ENCODE assay signal across 13 cellular contexts in the genomic region with DNA sequence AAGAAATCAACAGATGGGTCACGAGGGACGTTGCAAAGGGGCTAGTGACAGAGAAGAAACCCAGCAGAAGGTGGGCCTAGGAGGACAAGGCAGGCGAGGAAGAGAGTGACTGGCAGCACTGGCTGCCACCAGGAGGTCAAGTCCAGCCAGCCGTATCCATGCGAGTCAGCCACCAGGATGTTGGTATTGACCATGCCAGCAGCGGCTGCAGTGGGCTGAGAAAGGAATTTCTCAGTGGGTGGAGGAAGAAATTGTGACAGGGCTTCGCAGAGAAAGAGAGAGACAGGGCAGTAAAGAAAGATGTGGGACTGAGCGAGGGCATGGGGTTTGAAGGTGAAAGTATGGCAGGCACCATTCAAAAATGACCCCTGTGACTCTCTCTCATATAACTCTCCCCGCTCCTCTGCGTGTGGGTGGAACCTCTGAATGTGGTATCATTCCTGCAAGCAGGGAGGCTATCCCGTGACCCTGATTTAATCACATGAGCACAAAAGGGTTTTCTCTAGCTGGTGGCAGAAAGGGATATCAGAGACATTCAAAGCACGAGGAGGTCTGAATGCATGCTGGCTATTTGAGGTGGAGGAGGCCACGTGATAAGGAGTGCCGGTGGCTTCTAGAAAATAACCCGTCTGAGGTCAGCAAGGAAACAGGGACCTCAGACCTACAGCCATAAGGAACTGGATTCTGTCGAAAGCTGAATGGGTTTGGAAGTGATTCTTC. TPM values are rescaled to one million over a fixed set of nuclear protein-coding genes. Genes with fewer than 3 reads are reported as not detected.
DNase-seq lines count a peak whose midpoint lies in the region; ATAC-seq and TF ChIP-seq lines count a peak whose summit lies in the region.
"Had no signal": no experiment of that assay in that cellular context is flagged by ENCODE, and none has a peak within 500 bp of the region (broad histone marks: within the 10 kb centered on the region; RNA-seq: fewer than 3 reads in every experiment).

No MANE protein-coding gene starts in this region.

- H3F3A ChIP-seq in GM23248 (ENCODE audit: insufficient read depth), result 0 out of 2 replicates have a peak, but pooled peaks cover 11% of the 10 kb centered on the region
- H3F3A ChIP-seq in smooth muscle cell (ENCODE audit: low read depth), result no peaks in the 10 kb centered on the region

- H3K9me3 Mint-ChIP-seq in activated T-helper 2 cell treated with anti-CD3 and anti-CD28 coated beads, Interferon-gamma antibody, Interleukin-2, Interleukin-4, amounts not matched to agents 10 μg/mL and 5 μg/mL and 100 μg/mL, durations not matched to agents 14 hours and 24 hours and 36 hours, result no peaks in the 10 kb centered on the region
- H3K9me3 Mint-ChIP-seq: activated naive CD4-positive, alpha-beta T cell treated with anti-CD3 and anti-CD28 coated beads, Interleukin-2, amount 50 U/mL, for 24 hours had no signal

- 95 to 96% methylated on average over 16 of the region's 16 CpGs for WGBS in GM23248 (ENCODE audit: low coverage in 1 of 2, low lambda C conversion rate in 2 of 2, missing lambda C conversion rate in 2 of 2), 2 experiments
- WGBS in right cardiac atrium, result 67% methylated on average over 16 of the region's 16 CpGs
- WGBS in smooth muscle cell (ENCODE audit: low lambda C conversion rate), result 67% methylated on average over 16 of the region's 16 CpGs

- H3K27ac ChIP-seq in GM23248 (peak overlapping the region; percentile 60), right cardiac atrium (ENCODE audit: low read length) (peak overlapping the region; percentile 40), smooth muscle cell (ENCODE audit: low read depth) (peak overlapping the region; percentile 51), lower lobe of right lung (no peak overlapping the region), gastrocnemius medialis (no peak overlapping the region)

- intact Hi-C loops in activated T-helper 2 cell treated with anti-CD3 and anti-CD28 coated beads, Interferon-gamma antibody, Interleukin-2, Interleukin-4, amounts not matched to agents 10 μg/mL and 5 μg/mL and 100 μg/mL, durations not matched to agents 14 hours and 24 hours and 36 hours (cut with micrococcal nuclease), result no loop called here
- intact Hi-C loops in right cardiac atrium (cut with DNase I) (loop anchor here in 1 of 4 donors (10.0 kb wide), 1 partner anchor 637 kb away; a partner anchor contains a TSS), lower lobe of right lung (cut with DNase I) (no loop called here), gastrocnemius medialis (cut with DNase I; ENCODE audit: low total_unique reads) (no loop called here)

- no peaks in the 10 kb centered on the region for H3K4me1 Mint-ChIP-seq in activated T-helper 2 cell treated with anti-CD3 and anti-CD28 coated beads, Interferon-gamma antibody, Interleukin-2, Interleukin-4, amounts not matched to agents 10 μg/mL and 5 μg/mL and 100 μg/mL, durations not matched to agents 14 hours and 24 hours and 36 hours (ENCODE audit: low read depth)

- in situ Hi-C loops in GM23248 (cut with MboI), result no loop called here
- in situ Hi-C loops in gastrocnemius medialis (cut with MboI; ENCODE audit: low sequenced_read_pairs in 4 of 4), result no loop called here

- H2AFZ ChIP-seq in GM23248 (no peak overlapping the region), smooth muscle cell (ENCODE audit: low read depth) (no peak overlapping the region)
- H2AFZ ChIP-seq: GM23338 had no signal

- no peak for TF ChIP-seq CTCF in smooth muscle cell (IDR thresholded peaks at IDR 0.05; ENCODE audit: borderline replicate concordance, insufficient read depth, poor library complexity, severe bottlenecking)
- no peak for TF ChIP-seq CTCF in lower lobe of right lung (IDR thresholded peaks at IDR 0.05)
- TF ChIP-seq CTCF in gastrocnemius medialis (IDR thresholded peaks at IDR 0.05 in 4 of 5, conservative IDR thresholded peaks at IDR 0.05 in 1 of 5), result no peak

- H3K79me2 ChIP-seq in GM23248 (ENCODE audit: insufficient read depth), result no peaks in the 10 kb centered on the region
- no peaks in the 10 kb centered on the region for H3K79me2 ChIP-seq in smooth muscle cell (ENCODE audit: low read depth)

- H3K4me2 ChIP-seq in GM23248 (ENCODE audit: unreplicated experiment) (peak overlapping the region; percentile 12), smooth muscle cell (peak overlapping the region; percentile 8)
- H3K4me2 ChIP-seq: GM23338 had no signal

- H3K27ac Mint-ChIP-seq in activated T-helper 2 cell treated with anti-CD3 and anti-CD28 coated beads, Interferon-gamma antibody, Interleukin-2, Interleukin-4, amounts not matched to agents 10 μg/mL and 5 μg/mL and 100 μg/mL, durations not matched to agents 14 hours and 24 hours and 36 hours, result peak overlapping the region; percentile 0
- H3K27ac Mint-ChIP-seq: activated naive CD4-positive, alpha-beta T cell treated with anti-CD3 and anti-CD28 coated beads, Interleukin-2, amount 50 U/mL, for 24 hours had no signal

- TF ChIP-seq POLR2A in gastrocnemius medialis (IDR thresholded peaks at IDR 0.05), result no peak

- H3K36me3 Mint-ChIP-seq in activated T-helper 2 cell treated with anti-CD3 and anti-CD28 coated beads, Interferon-gamma antibody, Interleukin-2, Interleukin-4, amounts not matched to agents 10 μg/mL and 5 μg/mL and 100 μg/mL, durations not matched to agents 14 hours and 24 hours and 36 hours (ENCODE audit: low read depth), result peaks cover 77% of the 10 kb centered on the region

- H3K9ac ChIP-seq in GM23248 (peak overlapping the region; percentile 33; the same call in 1 of the 2 replicates), smooth muscle cell (ENCODE audit: low read depth) (no peak overlapping the region)

- no peaks in the 10 kb centered on the region for H4K20me1 ChIP-seq in GM23248 (ENCODE audit: insufficient read depth)
- H4K20me1 ChIP-seq in smooth muscle cell (ENCODE audit: low read depth), result no peaks in the 10 kb centered on the region

- H3K9me2 ChIP-seq in GM23248 (ENCODE audit: insufficient read depth), result no peaks in the 10 kb centered on the region

- no peak overlapping the region for H3K4me3 Mint-ChIP-seq in activated T-helper 2 cell treated with anti-CD3 and anti-CD28 coated beads, Interferon-gamma antibody, Interleukin-2, Interleukin-4, amounts not matched to agents 10 μg/mL and 5 μg/mL and 100 μg/mL, durations not matched to agents 14 hours and 24 hours and 36 hours (ENCODE audit: low read depth)
- H3K4me3 Mint-ChIP-seq: activated naive CD4-positive, alpha-beta T cell treated with anti-CD3 and anti-CD28 coated beads, Interleukin-2, amount 50 U/mL, for 24 hours; GM23338 had no signal

- H3K36me3 ChIP-seq in GM23248 (ENCODE audit: low read depth) (peaks cover 21% of the 10 kb centered on the region; the same call in 1 of the 2 replicates), smooth muscle cell (ENCODE audit: low read depth) (no peaks in the 10 kb centered on the region), lower lobe of right lung (peaks cover 81% of the 10 kb centered on the region), gastrocnemius medialis (peaks cover 0 to 7% of the 10 kb centered on the region in 2 donors)

- no peaks in the 10 kb centered on the region for H3K27me3 Mint-ChIP-seq in activated T-helper 2 cell treated with anti-CD3 and anti-CD28 coated beads, Interferon-gamma antibody, Interleukin-2, Interleukin-4, amounts not matched to agents 10 μg/mL and 5 μg/mL and 100 μg/mL, durations not matched to agents 14 hours and 24 hours and 36 hours (ENCODE audit: low read depth)
- H3K27me3 Mint-ChIP-seq: activated naive CD4-positive, alpha-beta T cell treated with anti-CD3 and anti-CD28 coated beads, Interleukin-2, amount 50 U/mL, for 24 hours had no signal

- H3K4me1 ChIP-seq in GM23248 (ENCODE audit: insufficient read depth), result 0 out of 2 replicates have a peak, but pooled peaks cover 3% of the 10 kb centered on the region
- peaks cover 9% of the 10 kb centered on the region for H3K4me1 ChIP-seq in right cardiac atrium (ENCODE audit: control insufficient read depth, insufficient read depth, low read length)
- no peaks in the 10 kb centered on the region for H3K4me1 ChIP-seq in smooth muscle cell (ENCODE audit: low read depth)
- no peaks in the 10 kb centered on the region for H3K4me1 ChIP-seq in lower lobe of right lung
- no peaks in the 10 kb centered on the region for H3K4me1 ChIP-seq in gastrocnemius medialis

- H3K9me3 ChIP-seq in GM23248 (ENCODE audit: low read depth) (no peaks in the 10 kb centered on the region), right cardiac atrium (ENCODE audit: control insufficient read depth, low read length) (no peaks in the 10 kb centered on the region), smooth muscle cell (replicated peaks; ENCODE audit: low read depth) (no peaks in the 10 kb centered on the region), lower lobe of right lung (no peaks in the 10 kb centered on the region), gastrocnemius medialis (no peaks in the 10 kb centered on the region)

- peak; percentile 39 for DNase-seq in GM23248
- DNase-seq in activated T-helper 2 cell treated with anti-CD3 and anti-CD28 coated beads, Interferon-gamma antibody, Interleukin-2, Interleukin-4, amounts not matched to agents 10 μg/mL and 5 μg/mL and 100 μg/mL, durations not matched to agents 14 hours and 24 hours and 36 hours (ENCODE audit: low spot score), result no peak
- DNase-seq in right cardiac atrium, result no peak
- DNase-seq in smooth muscle cell (lab: John Stamatoyannopoulos, UW; ENCODE audit: unreplicated experiment), result no peak
- DNase-seq in lower lobe of right lung, result no peak
- DNase-seq in NAMALWA (ENCODE audit: low spot score), result no peak
- DNase-seq in gastrocnemius medialis, result no peak
- DNase-seq in activated naive CD4-positive, alpha-beta T cell treated with anti-CD3 and anti-CD28 coated beads, Interleukin-2, amount 50 U/mL, for 16 hours, result no peak
- DNase-seq: activated CD4-positive, alpha-beta T cell treated with anti-CD3 and anti-CD28 coated beads for 48 hours; COR-L47; midbrain had no signal

- H3K27me3 ChIP-seq in GM23248 (replicated peaks; ENCODE audit: insufficient read depth), result no peaks in the 10 kb centered on the region
- no peaks in the 10 kb centered on the region for H3K27me3 ChIP-seq in right cardiac atrium (ENCODE audit: control insufficient read depth, insufficient read depth)
- H3K27me3 ChIP-seq in smooth muscle cell (ENCODE audit: low read depth), result no peaks in the 10 kb centered on the region
- H3K27me3 ChIP-seq in lower lobe of right lung (ENCODE audit: low read depth), result no peaks in the 10 kb centered on the region
- no peaks in the 10 kb centered on the region for H3K27me3 ChIP-seq in gastrocnemius medialis

- no peak overlapping the region for H3K4me3 ChIP-seq in GM23248
- no peak overlapping the region for H3K4me3 ChIP-seq in right cardiac atrium (ENCODE audit: low read length)
- no peak overlapping the region for H3K4me3 ChIP-seq in smooth muscle cell
- no peak overlapping the region for H3K4me3 ChIP-seq in lower lobe of right lung
- H3K4me3 ChIP-seq in gastrocnemius medialis, result no peak overlapping the region
- H3K4me3 ChIP-seq: GM23338 had no signal

- no peak for ATAC-seq in right cardiac atrium
- ATAC-seq in lower lobe of right lung, result no peak
- no peak for ATAC-seq in gastrocnemius medialis

RNA-seq across cellular contexts. Expression of a gene that starts 45.4 kb away (rescaled TPM):
- total RNA-seq in GM23248 (2014; rRNA removed; shearing (Covaris generic)), result 78.0 TPM in 2 replicates
- polyA plus RNA-seq in GM23248 (2016; fragmentation: Nextera tagmentation; extraction: Ambion mirVana), result 28.9 and 30.6 TPM in 2 replicates
- total RNA-seq in activated T-helper 2 cell treated with anti-CD3 and anti-CD28 coated beads, Interferon-gamma antibody, Interleukin-2, Interleukin-4, amounts not matched to agents 10 μg/mL and 5 μg/mL and 100 μg/mL, durations not matched to agents 14 hours and 24 hours and 36 hours, result 47.3 and 51.4 TPM in 2 replicates
- total RNA-seq in right cardiac atrium, result 10 to 100 TPM; 62.3 to 70.7 (median 67.3) TPM
- polyA plus RNA-seq in right cardiac atrium, result 15.8 TPM
- 83.0 and 83.7 TPM in 2 replicates for total RNA-seq in smooth muscle cell
- polyA plus RNA-seq in smooth muscle cell, result 27.4 and 30.6 TPM in 2 replicates
- total RNA-seq in lower lobe of right lung, result 52.8 TPM
- total RNA-seq in gastrocnemius medialis, result 10 to 100 TPM; 68.5 to 80.8 (median 72.2) TPM

Comparison
In these comparisons a context has a peak if more than half of its experiments do, and no peak if none do; other contexts are left out.
1. H3K27ac ChIP-seq: peak in GM23248 (single experiment), right cardiac atrium (single experiment) and smooth muscle cell (single experiment); none in lower lobe of right lung (single experiment) and gastrocnemius medialis (0 of 4).